Comparison of ENCODE assay signal across 1 cellular context in genomic region chr10:75487087-75487784, GRCh38.
TF ChIP-seq lines count a peak whose summit lies in the region.

No MANE protein-coding gene starts in this region.

TF ChIP-seq in HepG2, 621 proteins besides CTCF, POLR2A, EP300 and RAD21 (continued from another document):
- TF ChIP-seq HMGXB3 (CRISPR knock-in tag; IDR thresholded peaks at IDR 0.05; ENCODE audit: borderline replicate concordance) (no peak), ZNF782 (CRISPR knock-in tag; IDR thresholded peaks at IDR 0.05; ENCODE audit: borderline replicate concordance) (no peak), MAFK (conservative IDR thresholded peaks at IDR 0.05 in 1 of 2, IDR thresholded peaks at IDR 0.05 in 1 of 2; ENCODE audit: low read length in 2 of 2) (peak; percentile 89 to 95)
TF ChIP-seq in HepG2: peak in this region for 2.
